In the genomic region with DNA sequence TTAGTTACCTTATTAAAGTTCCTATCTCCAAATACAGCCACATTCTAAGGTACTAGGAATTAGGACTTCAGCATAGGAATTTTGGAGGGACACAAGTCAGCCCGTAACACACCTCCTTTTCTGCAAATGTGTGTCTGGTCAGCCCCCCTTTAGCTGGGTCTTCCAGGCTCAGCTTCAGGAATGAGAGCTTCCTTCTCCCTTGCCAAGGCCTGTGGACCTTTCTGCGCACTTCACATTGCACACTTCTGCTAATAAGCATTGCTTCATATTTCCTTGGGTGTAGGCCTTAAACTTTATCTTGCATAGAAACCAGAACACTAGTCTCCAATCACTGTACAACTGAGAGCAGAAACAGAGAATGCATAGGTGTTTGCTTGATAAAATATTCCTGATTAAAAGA, we compare ENCODE assay signal across 26 cellular contexts. TPM values are rescaled to one million over a fixed set of nuclear protein-coding genes. Genes with fewer than 3 reads are reported as not detected.
DNase-seq lines count a peak whose midpoint lies in the region; ATAC-seq and TF ChIP-seq lines count a peak whose summit lies in the region.
"Had no signal": no experiment of that assay in that cellular context is flagged by ENCODE, and none has a peak within 500 bp of the region (broad histone marks: within the 10 kb centered on the region; RNA-seq: fewer than 3 reads in every experiment).

No MANE protein-coding gene starts in this region.

- ATAC-seq in CD8-positive, alpha-beta T cell: no peak
- ATAC-seq in GM21576 (IDR thresholded peaks at IDR 0.05; ENCODE audit: unreplicated experiment): no peak
- ATAC-seq: left lobe of liver had no signal

- no peaks in the 10 kb centered on the region for H3K27me3 ChIP-seq in ascending aorta
- H3K27me3 ChIP-seq in stomach: no peaks in the 10 kb centered on the region
- no peaks in the 10 kb centered on the region for H3K27me3 ChIP-seq in CD8-positive, alpha-beta T cell (ENCODE audit: insufficient read depth, low read length)
- H3K27me3 ChIP-seq: pancreas, testis had no signal

- H3K4me3 Mint-ChIP-seq in nephron: no peak overlapping the region
- H3K4me3 Mint-ChIP-seq in CD8-positive, alpha-beta T cell: no peak overlapping the region
- H3K4me3 Mint-ChIP-seq: activated naive CD8-positive, alpha-beta T cell treated with anti-CD3 and anti-CD28 coated beads, Interleukin-2, amount 10 ng/mL, durations not matched to agents 7 days and 5 days; B cell; naive B cell; stimulated activated effector memory CD8-positive, alpha-beta T cell treated with anti-CD3 and anti-CD28 coated beads, Interleukin-12 subunit alpha, Interleukin-12 subunit beta, amount 100 ng/mL, for 72 hours had no signal

- H3K9me3 Mint-ChIP-seq in nephron: no peaks in the 10 kb centered on the region
- H3K9me3 Mint-ChIP-seq in CD8-positive, alpha-beta T cell: no peaks in the 10 kb centered on the region
- H3K9me3 Mint-ChIP-seq: activated naive CD8-positive, alpha-beta T cell treated with anti-CD3 and anti-CD28 coated beads, Interleukin-2, amount 10 ng/mL, durations not matched to agents 7 days and 5 days; naive B cell; stimulated activated effector memory CD8-positive, alpha-beta T cell treated with anti-CD3 and anti-CD28 coated beads, Interleukin-12 subunit alpha, Interleukin-12 subunit beta, amount 100 ng/mL, for 72 hours had no signal

- peaks cover 63% of the 10 kb centered on the region for H3K4me1 Mint-ChIP-seq in nephron
- H3K4me1 Mint-ChIP-seq in CD8-positive, alpha-beta T cell (ENCODE audit: low read depth): peaks cover 4% of the 10 kb centered on the region

- POLR2A ChIA-PET in CD8-positive, alpha-beta T cell (lab: Charles Lee): no interaction called here

- peak overlapping the region; percentile 50 to 80 (median 65) for H3K27ac Mint-ChIP-seq in nephron
- H3K27ac Mint-ChIP-seq in CD8-positive, alpha-beta T cell: no peak overlapping the region
- H3K27ac Mint-ChIP-seq: activated naive CD8-positive, alpha-beta T cell treated with anti-CD3 and anti-CD28 coated beads, Interleukin-2, amount 10 ng/mL, durations not matched to agents 7 days and 5 days; B cell; stimulated activated effector memory CD8-positive, alpha-beta T cell treated with anti-CD3 and anti-CD28 coated beads, Interleukin-12 subunit alpha, Interleukin-12 subunit beta, amount 100 ng/mL, for 72 hours had no signal

- no peak for TF ChIP-seq EP300 in stomach (IDR thresholded peaks at IDR 0.05)

- CTCF ChIA-PET in CD8-positive, alpha-beta T cell (lab: Charles Lee): interaction anchor here (1.1 kb wide), 1 partner anchor 136 kb away, joined by 4 read pairs; no protein-coding TSS in a partner anchor

- H3K4me1 ChIP-seq in ascending aorta: peaks cover 0 to 11% of the 10 kb centered on the region in 2 donors
- peaks cover 10 to 53% (median 23%) of the 10 kb centered on the region in 4 donors for H3K4me1 ChIP-seq in stomach
- peaks cover 6% of the 10 kb centered on the region for H3K4me1 ChIP-seq in CD8-positive, alpha-beta T cell (ENCODE audit: insufficient read depth, low read length)

- no peak for TF ChIP-seq POLR2A in stomach (IDR thresholded peaks at IDR 0.05)

- 69 to 90% (median 85%) methylated on average over 2 of the region's 2 CpGs for WGBS in stomach, 5 donors

- intact Hi-C loops in ascending aorta (cut with DNase I) (no loop called here), stomach (cut with DNase I; ENCODE audit: low total_unique reads) (no loop called here)
- intact Hi-C loops in CD8-positive, alpha-beta T cell (cut with DNase I, micrococcal nuclease): loop anchor here in 1 of 2 experiments (5.0 to 10.0 kb wide), 2 partner anchors 39 to 1023 kb away; partner anchors contain the start of gene CLYBL

- TF ChIP-seq CTCF in ascending aorta (IDR thresholded peaks at IDR 0.05): no peak
- TF ChIP-seq CTCF in nephron (IDR thresholded peaks at IDR 0.05; ENCODE audit: unreplicated experiment in 3 of 3): no peak
- no peak for TF ChIP-seq CTCF in stomach (IDR thresholded peaks at IDR 0.05)
- TF ChIP-seq CTCF in GM10266 (IDR thresholded peaks at IDR 0.05; ENCODE audit: control insufficient read depth, insufficient read depth, low read depth, missing control alignments): no peak
- TF ChIP-seq CTCF in CD8-positive, alpha-beta T cell (IDR thresholded peaks at IDR 0.05): no peak

- H3K36me3 ChIP-seq in ascending aorta (no peaks in the 10 kb centered on the region), stomach (no peaks in the 10 kb centered on the region)
- H3K36me3 ChIP-seq in CD8-positive, alpha-beta T cell (ENCODE audit: insufficient read depth, low read length): no peaks in the 10 kb centered on the region
- H3K36me3 ChIP-seq: pancreas had no signal

- peak overlapping the region; percentile 27 to 34 for H3K27ac ChIP-seq in ascending aorta
- peak overlapping the region in 4 of 5 donors; percentile 51 to 66 (median 60) for H3K27ac ChIP-seq in stomach
- no peak overlapping the region for H3K27ac ChIP-seq in CD8-positive, alpha-beta T cell (ENCODE audit: low read depth, low read length)
- H3K27ac ChIP-seq: pancreas, RWPE1, testis had no signal

- H3K27me3 Mint-ChIP-seq in nephron (ENCODE audit: low read depth): no peaks in the 10 kb centered on the region
- no peaks in the 10 kb centered on the region for H3K27me3 Mint-ChIP-seq in CD8-positive, alpha-beta T cell (ENCODE audit: low read depth)
- H3K27me3 Mint-ChIP-seq: activated naive CD8-positive, alpha-beta T cell treated with anti-CD3 and anti-CD28 coated beads, Interleukin-2, amount 10 ng/mL, durations not matched to agents 7 days and 5 days; B cell; naive B cell had no signal

- H3K36me3 Mint-ChIP-seq in nephron (ENCODE audit: low read depth): no peaks in the 10 kb centered on the region
- no peaks in the 10 kb centered on the region for H3K36me3 Mint-ChIP-seq in CD8-positive, alpha-beta T cell
- H3K36me3 Mint-ChIP-seq: activated naive CD8-positive, alpha-beta T cell treated with anti-CD3 and anti-CD28 coated beads, Interleukin-2, amount 10 ng/mL, durations not matched to agents 7 days and 5 days; naive B cell; stimulated activated effector memory CD8-positive, alpha-beta T cell treated with anti-CD3 and anti-CD28 coated beads, Interleukin-12 subunit alpha, Interleukin-12 subunit beta, amount 100 ng/mL, for 72 hours had no signal

- no peaks in the 10 kb centered on the region for H3K9me3 ChIP-seq in ascending aorta
- H3K9me3 ChIP-seq in stomach: no peaks in the 10 kb centered on the region
- no peaks in the 10 kb centered on the region for H3K9me3 ChIP-seq in CD8-positive, alpha-beta T cell (ENCODE audit: low read length)
- H3K9me3 ChIP-seq: pancreas, testis had no signal

- H3K4me3 ChIP-seq in ascending aorta: no peak overlapping the region
- H3K4me3 ChIP-seq in stomach: no peak overlapping the region
- no peak overlapping the region for H3K4me3 ChIP-seq in CD8-positive, alpha-beta T cell (ENCODE audit: low read depth, low read length)
- H3K4me3 ChIP-seq: pancreas, testis had no signal

- DNase-seq in CD1c-positive myeloid dendritic cell (ENCODE audit: extremely low spot score) (peak; percentile 56), ascending aorta (ENCODE audit: low spot score in 2 of 2) (no peak), stomach (no peak), GM10266 (ENCODE audit: extremely low spot score) (no peak), NCI-H82 treated with DMSO at 0.1 percent for 48 hours (lab: John Stamatoyannopoulos, UW; ENCODE audit: unreplicated experiment) (no peak)
- DNase-seq in CD8-positive, alpha-beta T cell: no peak
- DNase-seq: activated CD4-positive, alpha-beta T cell treated with anti-CD3 and anti-CD28 coated beads for 4 hours; activated gamma-delta T cell; activated naive CD8-positive, alpha-beta T cell treated with anti-CD3 and anti-CD28 coated beads, Interleukin-2, amount 10 ng/mL, durations not matched to agents 7 days and 5 days; activated T-cell treated with anti-CD3 and anti-CD28 coated beads, Interleukin-2, amount 50 U/mL, for 1 hour; cerebellar nuclear complex; GDM1; mesendoderm; naive B cell; NCI-H1436 treated with DMSO at 0.1 percent for 48 hours; NCI-H446 treated with DMSO at 0.1 percent for 48 hours; NCI-H82; pancreas; stimulated activated CD4-positive, alpha-beta T cell treated with anti-CD3 and anti-CD28 coated beads, Interleukin-4, amount 100 ng/mL, for 24 hours; testis had no signal

RNA-seq across cellular contexts. Expression of gene STK24, which starts 4.5 kb away (rescaled TPM):
- total RNA-seq in ascending aorta: 35.4 TPM
- total RNA-seq in stomach: 100 to 1,000 TPM in 1 of 5 donors, 10 to 100 TPM in 4; 33.0 to 104 (median 58.9) TPM
- polyA plus RNA-seq in stomach: 100 to 1,000 TPM in 1 of 3 donors, 10 to 100 TPM in 2; 59.2 to 139 (median 59.8) TPM
- total RNA-seq in CD8-positive, alpha-beta T cell: 10 to 100 TPM; 69.9 to 71.5 TPM
